Comparison of ENCODE assay signal across 26 cellular contexts in genomic region chr12:116544656-116545055, GRCh38. TPM values are rescaled to one million over a fixed set of nuclear protein-coding genes. Genes with fewer than 3 reads are reported as not detected.
DNase-seq lines count a peak whose midpoint lies in the region; ATAC-seq, FAIRE-seq and TF ChIP-seq lines count a peak whose summit lies in the region.
"Had no signal": no experiment of that assay in that cellular context is flagged by ENCODE, and none has a peak within 500 bp of the region (broad histone marks: within the 10 kb centered on the region; RNA-seq: fewer than 3 reads in every experiment).

No MANE protein-coding gene starts in this region.

- no peak overlapping the region for H3K9ac ChIP-seq in K562 (ENCODE audit: insufficient read depth in 1 of 2, low read depth in 2 of 2, low read length in 2 of 2)

- no peaks in the 10 kb centered on the region for H3K9me3 ChIP-seq in K562 (replicated peaks; ENCODE audit: control insufficient read depth, insufficient read depth, low read depth, low read length)

- H3K4me3 ChIP-seq in K562 (no peak overlapping the region), fibroblast of the aortic adventitia (ENCODE audit: low read depth, low read length) (no peak overlapping the region)
- H3K4me3 ChIP-seq: GM23338 had no signal

- H3K4me2 ChIP-seq in K562 (ENCODE audit: insufficient read depth, low read length): no peak overlapping the region
- H3K4me2 ChIP-seq: GM23338 had no signal

- no peaks in the 10 kb centered on the region for H3K36me3 Mint-ChIP-seq in HFFc6 (ENCODE audit: low read depth)
- H3K36me3 Mint-ChIP-seq: activated naive CD8-positive, alpha-beta T cell treated with anti-CD3 and anti-CD28 coated beads for 36 hours had no signal

- H3K79me2 ChIP-seq in K562 (ENCODE audit: control insufficient read depth, insufficient read depth, low read length): no peaks in the 10 kb centered on the region

- peaks cover 30% of the 10 kb centered on the region for H3K4me1 Mint-ChIP-seq in HFFc6 (ENCODE audit: low read depth)

- no peak for TF ChIP-seq POLR2A in K562 (conservative IDR thresholded peaks at IDR 0.05)

- no peak for TF ChIP-seq EP300 in K562 (IDR thresholded peaks at IDR 0.05; ENCODE audit: low read length)

- TF ChIP-seq CTCF in K562 (IDR thresholded peaks at IDR 0.05 in 2 of 3, conservative IDR thresholded peaks at IDR 0.05 in 1 of 3; ENCODE audit: insufficient read depth in 2 of 3, low read depth in 1 of 3, low read length in 3 of 3) (no peak), fibroblast of the aortic adventitia (IDR thresholded peaks at IDR 0.05; ENCODE audit: insufficient read depth, low read length) (no peak), HFFc6 (IDR thresholded peaks at IDR 0.05) (no peak)

- H3K9me1 ChIP-seq in K562 (ENCODE audit: control insufficient read depth, insufficient read depth, low read length): no peaks in the 10 kb centered on the region

- no peak for ATAC-seq in K562
- ATAC-seq in HG03108 (IDR thresholded peaks at IDR 0.05; ENCODE audit: unreplicated experiment): no peak
- ATAC-seq: activated CD8-positive, alpha-beta memory T cell treated with anti-CD3 and anti-CD28 coated beads, Interleukin-2, amount 10 ng/mL, durations not matched to agents 7 days and 5 days; GM23338 had no signal

- no peaks in the 10 kb centered on the region for H3K9me3 Mint-ChIP-seq in HFFc6
- H3K9me3 Mint-ChIP-seq: activated naive CD8-positive, alpha-beta T cell treated with anti-CD3 and anti-CD28 coated beads for 36 hours; endodermal cell; GM23338; stimulated activated naive CD8-positive, alpha-beta T cell treated with anti-CD3 and anti-CD28 coated beads, Interleukin-15, Interleukin-2, amounts not matched to agents 100 ng/mL and 50 ng/mL, for 24 hours had no signal

- H3K27ac ChIP-seq in K562 (ENCODE audit: extremely low read depth, low read depth, low read length): no peak overlapping the region
- H3K27ac ChIP-seq: foreskin keratinocyte had no signal

- no TSS peak for BruUV-seq in K562 (replicated peaks; lab: Mats Ljungman, UMichigan)

- CTCF ChIA-PET in K562 (lab: Yijun Ruan, JAX; ENCODE audit: low intra/inter-chr PET ratio): no interaction called here

- no peaks in the 10 kb centered on the region for H3K27me3 ChIP-seq in K562 (ENCODE audit: control insufficient read depth in 2 of 2, insufficient read depth in 2 of 2, low read length in 2 of 2)
- H3K27me3 ChIP-seq: foreskin keratinocyte had no signal

- DNase-seq in K562 (ENCODE audit: extremely low read depth in 1 of 4, low spot score in 3 of 4): no peak
- DNase-seq in fibroblast of the aortic adventitia (ENCODE audit: low read depth): peak; percentile 52
- DNase-seq in mucosa of gallbladder (ENCODE audit: low spot score): peak; percentile 48
- DNase-seq in stromal cell of bone marrow (ENCODE audit: low read depth): peak; percentile 58
- DNase-seq in NOMO-1 treated with dmso at 0.1 percent for 144 hours (lab: John Stamatoyannopoulos, UW; ENCODE audit: unreplicated experiment): no peak
- DNase-seq in retina: no peak
- DNase-seq in HFFc6: no peak
- DNase-seq: activated CD4-positive, alpha-beta T cell treated with anti-CD3 and anti-CD28 coated beads for 4 hours; activated CD8-positive, alpha-beta memory T cell treated with anti-CD3 and anti-CD28 coated beads, Interleukin-2, amount 10 ng/mL, durations not matched to agents 7 days and 5 days; activated naive CD8-positive, alpha-beta T cell treated with anti-CD3 and anti-CD28 coated beads for 36 hours; DMS79 treated with DMSO at 0.1 percent for 48 hours; endodermal cell; foreskin keratinocyte; NCI-H187; occipital lobe; OCI-M1; SIG-M5; stimulated activated CD4-positive, alpha-beta T cell treated with anti-CD3 and anti-CD28 coated beads, Interleukin-4, amount 100 ng/mL, for 1 hour; T-helper 1 cell had no signal

- H3K4me3 Mint-ChIP-seq in HFFc6: no peak overlapping the region
- H3K4me3 Mint-ChIP-seq: activated CD8-positive, alpha-beta memory T cell treated with anti-CD3 and anti-CD28 coated beads, Interleukin-2, amount 10 ng/mL, durations not matched to agents 7 days and 5 days; activated naive CD8-positive, alpha-beta T cell treated with anti-CD3 and anti-CD28 coated beads for 36 hours; activated T-helper 1 cell treated with anti-CD3 and anti-CD28 coated beads, Interleukin-12 subunit alpha, Interleukin-12 subunit beta, Interleukin-2, Interleukin-4 antibody, amounts not matched to agents 30 ng/mL and 10 ng/mL and 1 ng/mL, durations not matched to agents 14 hours and 24 hours and 36 hours; endodermal cell; GM23338; stimulated activated naive CD8-positive, alpha-beta T cell treated with anti-CD3 and anti-CD28 coated beads, Interleukin-15, Interleukin-2, amounts not matched to agents 100 ng/mL and 50 ng/mL, for 24 hours had no signal

- no peak for FAIRE-seq in K562 (lab: Jason Lieb, UNC)
- FAIRE-seq: colon, GM12891 had no signal

- TF ChIP-seq RAD21 in K562 (CRISPR knock-in tag; conservative IDR thresholded peaks at IDR 0.05 in 1 of 2, IDR thresholded peaks at IDR 0.05 in 1 of 2): no peak

- POLR2A ChIA-PET in K562 (lab: Yijun Ruan, JAX): interaction anchor here (5.8 kb wide), 1 partner anchor 14 kb away, joined by 40 read pairs; the partner anchor contains the start of gene MAP1LC3B2

- 0 out of 2 replicates have a peak overlapping the region, but pooled peaks have one; percentile 9 for H2AFZ ChIP-seq in K562 (ENCODE audit: low read depth, low read length)
- H2AFZ ChIP-seq: GM23338 had no signal

- no peak overlapping the region for H3K27ac Mint-ChIP-seq in HFFc6
- H3K27ac Mint-ChIP-seq: activated CD8-positive, alpha-beta memory T cell treated with anti-CD3 and anti-CD28 coated beads, Interleukin-2, amount 10 ng/mL, durations not matched to agents 7 days and 5 days; activated naive CD8-positive, alpha-beta T cell treated with anti-CD3 and anti-CD28 coated beads for 36 hours; activated T-helper 1 cell treated with anti-CD3 and anti-CD28 coated beads, Interleukin-12 subunit alpha, Interleukin-12 subunit beta, Interleukin-2, Interleukin-4 antibody, amounts not matched to agents 30 ng/mL and 10 ng/mL and 1 ng/mL, durations not matched to agents 14 hours and 24 hours and 36 hours; endodermal cell; GM23338; stimulated activated naive CD8-positive, alpha-beta T cell treated with anti-CD3 and anti-CD28 coated beads, Interleukin-15, Interleukin-2, amounts not matched to agents 100 ng/mL and 50 ng/mL, for 24 hours had no signal

- in situ Hi-C loops in K562 (cut with MboI): no loop called here

- intact Hi-C loops in K562 (cut with micrococcal nuclease): no loop called here

- H3K36me3 ChIP-seq in K562 (ENCODE audit: control insufficient read depth, insufficient read depth, low read length): no peaks in the 10 kb centered on the region

- no peaks in the 10 kb centered on the region for H4K20me1 ChIP-seq in K562 (replicated peaks; ENCODE audit: control insufficient read depth, insufficient read depth, low read length)

- peaks cover 29 to 41% of the 10 kb centered on the region in 2 experiments for H3K4me1 ChIP-seq in K562 (replicated peaks in 1 of 2; ENCODE audit: control insufficient read depth in 2 of 2, insufficient read depth in 2 of 2, low read length in 2 of 2)

- peaks cover 7% of the 10 kb centered on the region for H3K27me3 Mint-ChIP-seq in HFFc6 (ENCODE audit: insufficient read depth)
- H3K27me3 Mint-ChIP-seq: activated naive CD8-positive, alpha-beta T cell treated with anti-CD3 and anti-CD28 coated beads for 36 hours; stimulated activated naive CD8-positive, alpha-beta T cell treated with anti-CD3 and anti-CD28 coated beads, Interleukin-15, Interleukin-2, amounts not matched to agents 100 ng/mL and 50 ng/mL, for 24 hours had no signal

- 63% methylated on average over 5 of the region's 5 CpGs for WGBS in K562 (ENCODE audit: insufficient coverage, low coverage, missing lambda C conversion rate)

TF ChIP-seq in K562, 482 proteins besides CTCF, POLR2A, EP300 and RAD21:
- TF ChIP-seq ZNF561 (CRISPR knock-in tag; conservative IDR thresholded peaks at IDR 0.05) (no peak), CGGBP1 (CRISPR knock-in tag; IDR thresholded peaks at IDR 0.05) (no peak), HLTF (IDR thresholded peaks at IDR 0.05) (no peak)

RNA-seq across cellular contexts. Expression of gene MAP1LC3B2, which starts 14.5 kb away (rescaled TPM):
- total RNA-seq in K562 (2011; cell fraction: chromatin; rRNA removed; ENCODE audit: low replicate concordance): 2.1 and 3.8 TPM in 2 replicates
- total RNA-seq in K562 (2011; cell fraction: nucleolus; rRNA removed): 1.3 and 1.7 TPM in 2 replicates
- 2.2 and 4.4 TPM in 2 replicates for total RNA-seq in K562 (2011; cell fraction: nucleoplasm; rRNA removed)
- total RNA-seq in K562 (2014; rRNA removed) (not detected in 2 replicates), K562 (2014; rRNA removed; fragmentation: Illumina TruSeq; extraction: Trizol) (0.76 and 0.96 TPM in 2 replicates), K562 (2015; rRNA removed; fragmentation: Illumina TruSeq; extraction: Trizol) (0.53 TPM in 1 of 2 replicates, not detected in the other), K562 (2021) (1.7 and 2.0 TPM in 2 replicates), fibroblast of the aortic adventitia (ENCODE audit: low replicate concordance) (not detected in 2 replicates), mucosa of gallbladder (0.46 TPM)
- polyA plus RNA-seq in K562 (2011; rRNA removed) (2.8 and 4.0 TPM in 2 replicates), K562 (2014; fragmentation: Illumina TruSeq; extraction: Trizol) (0.80 and 1.5 TPM in 2 replicates), K562 (2014; fragmentation: Nextera tagmentation; extraction: Ambion mirVana) (under 1 TPM; 0.55 to 0.63 TPM), K562 (2014; rRNA removed) (0.53 and 1.4 TPM in 2 replicates)
- 0.18 and 0.71 TPM in 2 replicates for polyA plus RNA-seq in K562 (2011; cell fraction: cytosol; rRNA removed)
- polyA plus RNA-seq in K562 (2011; cell fraction: nucleus; rRNA removed): 2.7 and 4.3 TPM in 2 replicates
- polyA plus RNA-seq in K562 (2012): 2.8 and 6.9 TPM in 2 replicates
- polyA minus RNA-seq in K562 (2011; rRNA and poly(A)+ RNA removed): 1.8 and 2.2 TPM in 2 replicates
- polyA minus RNA-seq in K562 (2011; cell fraction: cytosol; rRNA and poly(A)+ RNA removed): not detected in 2 replicates
- polyA minus RNA-seq in K562 (2011; cell fraction: nucleus; rRNA and poly(A)+ RNA removed): not detected in 2 replicates
- total RNA-seq in HFFc6 (2021; fragmentation: NEBNext Ultra II Directional; extraction: Animal tissue kit (Norgen Biotek cat#: 25700)): 1 to 10 TPM; 1.7 to 3.7 (median 2.9) TPM
- total RNA-seq: ureter had no signal

Comparison
In these comparisons a context has a peak if more than half of its experiments do, and no peak if none do; other contexts are left out.
1. DNase-seq: peak in fibroblast of the aortic adventitia (single experiment), mucosa of gallbladder (single experiment) and stromal cell of bone marrow (single experiment); none in K562 (0 of 4), NOMO-1 treated with dmso at 0.1 percent for 144 hours (single experiment), retina (single experiment) and HFFc6 (single experiment).